ENCODE assay signal across 21 cellular contexts in genomic region chr5:146018461-146019375, GRCh38.
"Had no signal": no experiment of that assay in that cellular context is flagged by ENCODE, and none has a peak within 500 bp of the region (broad histone marks: within the 10 kb centered on the region; RNA-seq: fewer than 3 reads in every experiment).

No MANE protein-coding gene starts in this region.

- H3K27ac ChIP-seq: neural progenitor cell, ovary, right lobe of liver, thoracic aorta, transverse colon had no signal

- H3K27me3 Mint-ChIP-seq: stimulated activated naive B cell treated with anti-CD40 and anti-IgM and Interleukin-4, amounts not matched to agents 10 μg/mL and 1 μg/mL and 100 μg/mL, for 72 hours had no signal

- H3K4me1 Mint-ChIP-seq: immature natural killer cell had no signal

- H3K4me1 ChIP-seq: neural progenitor cell, right lobe of liver, transverse colon had no signal

- H3K9me3 Mint-ChIP-seq: natural killer cell treated with Interleukin-12 subunit alpha and Interleukin-12 subunit beta and Interleukin-15 and Interleukin-18, amount 100 ng/mL, for 72 hours; neural progenitor cell; stimulated activated naive B cell treated with anti-CD40 and anti-IgM and Interleukin-4, amounts not matched to agents 10 μg/mL and 1 μg/mL and 100 μg/mL, for 72 hours had no signal

- H3K27me3 ChIP-seq: neural progenitor cell, ovary, right lobe of liver, transverse colon had no signal

- ATAC-seq: esophagus mucosa; left cardiac atrium; natural killer cell treated with Interleukin-12 subunit alpha and Interleukin-12 subunit beta and Interleukin-15 and Interleukin-18, amount 100 ng/mL, for 72 hours; right lobe of liver; stimulated activated naive B cell treated with anti-CD40 and anti-IgM and Interleukin-4, amounts not matched to agents 10 μg/mL and 1 μg/mL and 100 μg/mL, for 72 hours; stimulated activated naive CD8-positive, alpha-beta T cell treated with anti-CD3 and anti-CD28 coated beads, Interleukin-15, amount 100 ng/mL, for 72 hours had no signal

- H3K4me3 Mint-ChIP-seq: immature natural killer cell; natural killer cell treated with Interleukin-12 subunit alpha and Interleukin-12 subunit beta and Interleukin-15 and Interleukin-18, amount 100 ng/mL, for 72 hours; neural progenitor cell; stimulated activated naive B cell treated with anti-CD40 and anti-IgM and Interleukin-4, amounts not matched to agents 10 μg/mL and 1 μg/mL and 100 μg/mL, for 72 hours; stimulated activated naive CD8-positive, alpha-beta T cell treated with anti-CD3 and anti-CD28 coated beads, Interleukin-15, amount 100 ng/mL, for 72 hours had no signal

- FAIRE-seq: endometrium had no signal

- H3K9me3 ChIP-seq: left ventricle myocardium inferior, ovary, right lobe of liver, thoracic aorta, transverse colon had no signal

- H3K4me2 ChIP-seq: neural progenitor cell had no signal

- H3K36me3 Mint-ChIP-seq: immature natural killer cell; natural killer cell treated with Interleukin-12 subunit alpha and Interleukin-12 subunit beta and Interleukin-15 and Interleukin-18, amount 100 ng/mL, for 72 hours; neural progenitor cell; stimulated activated naive B cell treated with anti-CD40 and anti-IgM and Interleukin-4, amounts not matched to agents 10 μg/mL and 1 μg/mL and 100 μg/mL, for 72 hours had no signal

- H3K36me3 ChIP-seq: left ventricle myocardium inferior, neural progenitor cell, ovary had no signal

- H3K27ac Mint-ChIP-seq: immature natural killer cell; natural killer cell treated with Interleukin-12 subunit alpha and Interleukin-12 subunit beta and Interleukin-15 and Interleukin-18, amount 100 ng/mL, for 72 hours; neural progenitor cell; stimulated activated naive B cell treated with anti-CD40 and anti-IgM and Interleukin-4, amounts not matched to agents 10 μg/mL and 1 μg/mL and 100 μg/mL, for 72 hours; stimulated activated naive CD8-positive, alpha-beta T cell treated with anti-CD3 and anti-CD28 coated beads, Interleukin-15, amount 100 ng/mL, for 72 hours had no signal

- DNase-seq: effector memory CD4-positive, alpha-beta T cell; immature natural killer cell; kidney; left cardiac atrium; left ventricle myocardium inferior; mesenchymal stem cell; midbrain; nucleus accumbens; ovary; right lobe of liver; stimulated activated CD4-positive, alpha-beta T cell treated with anti-CD3 and anti-CD28 coated beads, Interleukin-2, amount 100 ng/mL, for 24 hours; stimulated activated CD4-positive, alpha-beta T cell treated with anti-CD3 and anti-CD28 coated beads, Interleukin-4, amount 100 ng/mL, for 4 hours; stimulated activated naive B cell treated with anti-CD40 and anti-IgM and Interleukin-4, amounts not matched to agents 10 μg/mL and 1 μg/mL and 100 μg/mL, for 72 hours; stimulated activated naive CD8-positive, alpha-beta T cell treated with anti-CD3 and anti-CD28 coated beads, Interleukin-15, amount 100 ng/mL, for 72 hours; transverse colon had no signal

- H3K4me3 ChIP-seq: left ventricle myocardium inferior, lung, neural progenitor cell, ovary, right lobe of liver, thoracic aorta, transverse colon had no signal

- H3K9ac ChIP-seq: neural progenitor cell had no signal
